In the genomic region with DNA sequence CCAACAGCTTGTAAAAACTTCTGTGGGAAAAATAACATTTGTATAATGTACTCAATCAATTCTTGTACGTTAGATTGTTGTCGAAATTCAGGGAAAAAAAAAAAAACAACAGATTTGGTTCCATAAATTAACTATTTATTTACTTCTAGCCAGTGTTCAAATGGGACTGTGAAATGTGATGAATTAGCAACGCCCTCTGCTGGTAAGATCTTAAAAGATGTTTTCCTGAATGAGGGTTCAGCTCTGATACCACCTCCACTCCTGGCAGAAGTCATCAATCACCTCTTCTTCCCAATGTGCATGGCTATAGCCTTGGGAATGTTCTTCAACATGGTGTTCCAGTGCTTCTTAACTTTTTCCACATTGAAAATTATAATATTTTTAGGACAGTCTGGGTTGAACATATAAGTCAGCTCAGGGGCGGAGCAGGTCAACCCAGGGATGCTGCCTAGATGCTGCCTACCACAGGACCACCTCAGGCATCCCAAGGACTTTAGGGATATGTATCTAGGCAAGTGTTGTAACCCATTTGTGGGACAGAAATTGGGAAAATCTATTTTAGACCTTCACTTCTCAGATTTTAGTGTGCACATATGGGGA, we compare ENCODE assay signal across 8 cellular contexts.
DNase-seq lines count a peak whose midpoint lies in the region; ATAC-seq and TF ChIP-seq lines count a peak whose summit lies in the region.

No MANE protein-coding gene starts in this region.

- H3K36me3 Mint-ChIP-seq in progenitor cell of endocrine pancreas (ENCODE audit: insufficient read depth): no peaks in the 10 kb centered on the region

- peak; percentile 8 for DNase-seq in AML-193 (lab: John Stamatoyannopoulos, UW)
- peak; percentile 14 for DNase-seq in Jurkat, Clone E6-1 (ENCODE audit: low read depth, low spot score)
- DNase-seq in SK-MEL-5 (ENCODE audit: low read depth, low spot score): peak; percentile 74
- DNase-seq in foreskin fibroblast: peak in 1 of 2 donors; percentile 76
- no peak for DNase-seq in progenitor cell of endocrine pancreas (ENCODE audit: low spot score, unreplicated experiment)
- DNase-seq in activated CD4-positive, alpha-beta T cell treated with anti-CD3 and anti-CD28 coated beads for 4 hours: no peak

- TF ChIP-seq CTCF in foreskin fibroblast (IDR thresholded peaks at IDR 0.05; ENCODE audit: low read depth, low read length) (peak; percentile 57), progenitor cell of endocrine pancreas (IDR thresholded peaks at IDR 0.05; ENCODE audit: unreplicated experiment) (peak; percentile 81)

- in situ Hi-C loops in SK-MEL-5 (cut with HindIII; ENCODE audit: low pct_unique_long_range_greater_than_20kb, low sequenced_read_pairs): no loop called here

- no peaks in the 10 kb centered on the region for H3K9me3 Mint-ChIP-seq in progenitor cell of endocrine pancreas (ENCODE audit: low read depth)

- H3K27me3 Mint-ChIP-seq in progenitor cell of endocrine pancreas: peaks cover 44% of the 10 kb centered on the region

- H3K4me3 Mint-ChIP-seq in progenitor cell of endocrine pancreas (ENCODE audit: low read depth): no peak overlapping the region

- H3K27ac Mint-ChIP-seq in progenitor cell of endocrine pancreas: no peak overlapping the region

- ATAC-seq in GM18861 (IDR thresholded peaks at IDR 0.05; ENCODE audit: unreplicated experiment) (peak; percentile 58), GM21786 (IDR thresholded peaks at IDR 0.05; ENCODE audit: unreplicated experiment) (no peak)

- peaks cover 6% of the 10 kb centered on the region for H3K4me1 Mint-ChIP-seq in progenitor cell of endocrine pancreas (ENCODE audit: low read depth)

- no peak overlapping the region for H3K4me3 ChIP-seq in Jurkat, Clone E6-1 (ENCODE audit: low read length)
- no peak overlapping the region for H3K4me3 ChIP-seq in foreskin fibroblast (ENCODE audit: low read depth in 1 of 2, low read length in 2 of 2)

Comparison
In these comparisons a context has a peak if more than half of its experiments do, and no peak if none do; other contexts are left out.
1. DNase-seq: peak in AML-193 (2 of 2), Jurkat, Clone E6-1 (single experiment) and SK-MEL-5 (single experiment); none in progenitor cell of endocrine pancreas (single experiment) and activated CD4-positive, alpha-beta T cell treated with anti-CD3 and anti-CD28 coated beads for 4 hours (0 of 2).